In the genomic region with DNA sequence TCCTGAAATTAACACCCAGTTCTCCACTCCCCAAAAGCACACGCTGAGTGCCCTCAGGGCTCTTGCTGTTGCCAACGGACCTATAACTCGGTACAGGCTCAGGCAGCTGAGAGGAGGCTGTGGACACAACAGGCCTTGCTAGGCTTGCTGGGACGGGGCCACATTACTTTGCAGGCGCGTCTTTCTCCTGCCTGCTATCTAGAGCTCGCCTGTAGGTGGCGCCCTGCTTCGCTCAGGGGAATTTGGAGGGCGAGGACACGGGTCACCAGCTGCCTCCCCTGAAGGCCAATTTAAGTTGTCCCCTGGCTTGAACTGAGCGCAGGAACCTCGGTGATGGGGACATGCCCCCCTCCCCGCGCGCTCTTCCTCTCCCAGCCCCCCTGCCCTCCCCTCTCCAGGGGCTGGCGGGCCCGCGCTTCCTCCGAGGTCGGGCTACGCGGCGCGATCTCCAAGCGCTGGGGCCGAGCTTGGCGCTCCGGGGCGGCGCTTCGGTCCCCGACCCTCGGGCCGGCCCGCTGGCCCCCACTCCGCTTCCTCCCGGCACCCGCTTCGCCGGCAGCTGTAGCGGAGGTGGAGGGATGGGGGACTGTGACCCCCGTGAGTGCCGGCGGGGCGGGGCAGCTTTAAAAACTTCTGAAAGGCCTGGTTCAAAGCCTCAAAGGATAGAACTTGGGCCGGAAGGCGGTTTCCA, we compare ENCODE assay signal across 8 cellular contexts. TPM values are rescaled to one million over a fixed set of nuclear protein-coding genes. Genes with fewer than 3 reads are reported as not detected.
A peak's percentile ranks its signal among the peaks of the same experiment; 100 is the strongest.
DNase-seq lines count a peak whose midpoint lies in the region; ATAC-seq, FAIRE-seq and TF ChIP-seq lines count a peak whose summit lies in the region.

No MANE protein-coding gene starts in this region.

- POLR2A ChIA-PET in A549 (lab: Yijun Ruan, JAX) = interaction anchor here (0.8 to 1.9 kb wide), 5 partner anchors 28 to 538 kb away, joined by 3 to 9 read pairs (median 6); a partner anchor contains a TSS
- POLR2A ChIA-PET in activated CD4-positive, alpha-beta T cell treated with anti-CD3 and anti-CD28 coated beads, Interleukin-2, amount 10 ng/mL, durations not matched to agents 7 days and 5 days (lab: Charles Lee) = interaction anchor here (1.1 kb wide), 2 partner anchors 28 to 485 kb away, joined by 4 read pairs; no protein-coding TSS in a partner anchor

- peak overlapping the region; percentile 91 to 95 for H3K27ac ChIP-seq in A549

- H3K27me3 Mint-ChIP-seq in activated CD4-positive, alpha-beta T cell treated with anti-CD3 and anti-CD28 coated beads, Interleukin-2, amount 10 ng/mL, durations not matched to agents 7 days and 5 days = peaks cover 51% of the 10 kb centered on the region

- peaks cover 17% of the 10 kb centered on the region; the same call in 2 of the 3 replicates for H3K4me1 ChIP-seq in A549

- H3K4me3 ChIP-seq in A549 = peak overlapping the region; percentile 83

- no peak for TF ChIP-seq EP300 in A549 (IDR thresholded peaks at IDR 0.05)

- H3K36me3 Mint-ChIP-seq in activated CD4-positive, alpha-beta T cell treated with anti-CD3 and anti-CD28 coated beads, Interleukin-2, amount 10 ng/mL, durations not matched to agents 7 days and 5 days (ENCODE audit: low read depth) = no peaks in the 10 kb centered on the region

- H3K4me2 ChIP-seq in A549 = peak overlapping the region; percentile 70

- peak; percentile 14; the same call in 1 of the 2 replicates for TF ChIP-seq POLR2A in A549 (IDR thresholded peaks at IDR 0.05; ENCODE audit: low read length)

- WGBS in A549 (ENCODE audit: missing lambda C conversion rate) = 3% methylated on average over 6 of the region's 48 CpGs

- peak; percentile 80 to 86 for DNase-seq in A549 (ENCODE audit: low read depth in 1 of 2, low spot score in 1 of 2)
- peak; percentile 22 for DNase-seq in NCI-H524 treated with DMSO at 0.1 percent for 48 hours (lab: John Stamatoyannopoulos, UW)
- peak; percentile 87 for DNase-seq in activated CD4-positive, alpha-beta T cell treated with anti-CD3 and anti-CD28 coated beads, Interleukin-2, amount 10 ng/mL, durations not matched to agents 7 days and 5 days
- peak; percentile 79 for DNase-seq in dedifferentiated amniotic fluid mesenchymal stem cell (ENCODE audit: extremely low spot score)
- DNase-seq in left lobe of liver (ENCODE audit: low spot score) = peak; percentile 96
- peak; percentile 86 for DNase-seq in stimulated activated CD4-positive, alpha-beta T cell treated with anti-CD3 and anti-CD28 coated beads, Interleukin-1b, Interleukin-23, amount 100 ng/mL, for 48 hours

- TF ChIP-seq CTCF in A549 (IDR thresholded peaks at IDR 0.05) = peak; percentile 76

- H3K9me3 Mint-ChIP-seq in activated CD4-positive, alpha-beta T cell treated with anti-CD3 and anti-CD28 coated beads, Interleukin-2, amount 10 ng/mL, durations not matched to agents 7 days and 5 days = no peaks in the 10 kb centered on the region

- no peaks in the 10 kb centered on the region for H3K9me3 ChIP-seq in A549

- peak overlapping the region; percentile 70 for H3K4me3 Mint-ChIP-seq in activated CD4-positive, alpha-beta T cell treated with anti-CD3 and anti-CD28 coated beads, Interleukin-2, amount 10 ng/mL, durations not matched to agents 7 days and 5 days

- CTCF ChIA-PET in A549 (lab: Yijun Ruan, JAX) = interaction anchor here (0.6 to 3.9 kb wide), 43 partner anchors 10 to 1078 kb away, joined by 3 to 32 read pairs (median 4); no protein-coding TSS in a partner anchor
- CTCF ChIA-PET in activated CD4-positive, alpha-beta T cell treated with anti-CD3 and anti-CD28 coated beads, Interleukin-2, amount 10 ng/mL, durations not matched to agents 7 days and 5 days (lab: Charles Lee) = interaction anchor here (0.5 to 3.4 kb wide), 34 partner anchors 10 to 802 kb away, joined by 3 to 17 read pairs (median 3); a partner anchor contains a TSS

- peak; percentile 78 to 80 for TF ChIP-seq RAD21 in A549 (conservative IDR thresholded peaks at IDR 0.05 in 1 of 2, IDR thresholded peaks at IDR 0.05 in 1 of 2)

- FAIRE-seq in A549 (lab: Jason Lieb, UNC) = no peak

- no peak overlapping the region for H3K27ac Mint-ChIP-seq in activated CD4-positive, alpha-beta T cell treated with anti-CD3 and anti-CD28 coated beads, Interleukin-2, amount 10 ng/mL, durations not matched to agents 7 days and 5 days

- peaks cover 26% of the 10 kb centered on the region for H3K4me1 Mint-ChIP-seq in activated CD4-positive, alpha-beta T cell treated with anti-CD3 and anti-CD28 coated beads, Interleukin-2, amount 10 ng/mL, durations not matched to agents 7 days and 5 days

- ATAC-seq in A549 (peak; percentile 82 to 87), GM18868 (IDR thresholded peaks at IDR 0.05; ENCODE audit: unreplicated experiment) (peak; percentile 81), HG03196 (IDR thresholded peaks at IDR 0.05; ENCODE audit: unreplicated experiment) (peak; percentile 70), left lobe of liver (peak; percentile 90)

TF ChIP-seq in A549, 52 proteins besides CTCF, POLR2A, EP300 and RAD21:
- TF ChIP-seq HOXB5 (CRISPR knock-in tag; IDR thresholded peaks at IDR 0.05) = no peak
- TF ChIP-seq SMC3 (IDR thresholded peaks at IDR 0.05) = peak; percentile 75
- TF ChIP-seq, protein P1, sequence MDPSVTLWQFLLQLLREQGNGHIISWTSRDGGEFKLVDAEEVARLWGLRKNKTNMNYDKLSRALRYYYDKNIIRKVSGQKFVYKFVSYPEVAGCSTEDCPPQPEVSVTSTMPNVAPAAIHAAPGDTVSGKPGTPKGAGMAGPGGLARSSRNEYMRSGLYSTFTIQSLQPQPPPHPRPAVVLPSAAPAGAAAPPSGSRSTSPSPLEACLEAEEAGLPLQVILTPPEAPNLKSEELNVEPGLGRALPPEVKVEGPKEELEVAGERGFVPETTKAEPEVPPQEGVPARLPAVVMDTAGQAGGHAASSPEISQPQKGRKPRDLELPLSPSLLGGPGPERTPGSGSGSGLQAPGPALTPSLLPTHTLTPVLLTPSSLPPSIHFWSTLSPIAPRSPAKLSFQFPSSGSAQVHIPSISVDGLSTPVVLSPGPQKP (IDR thresholded peaks at IDR 0.05; ENCODE audit: low read depth, low read length) = no peak
- no peak for TF ChIP-seq FOSB (CRISPR knock-in tag; IDR thresholded peaks at IDR 0.05)
- no peak for TF ChIP-seq CEBPB (IDR thresholded peaks at IDR 0.05)
- TF ChIP-seq, protein P2, sequence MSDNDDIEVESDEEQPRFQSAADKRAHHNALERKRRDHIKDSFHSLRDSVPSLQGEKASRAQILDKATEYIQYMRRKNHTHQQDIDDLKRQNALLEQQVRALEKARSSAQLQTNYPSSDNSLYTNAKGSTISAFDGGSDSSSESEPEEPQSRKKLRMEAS (IDR thresholded peaks at IDR 0.05) = peak; percentile 48; the same call in 1 of the 2 replicates
- TF ChIP-seq PHF8 (IDR thresholded peaks at IDR 0.05; ENCODE audit: borderline replicate concordance, low read depth) = peak; percentile 40; the same call in 1 of the 2 replicates
TF ChIP-seq in A549: peak in this region for 3.

RNA-seq across cellular contexts. Expression of a gene that starts 32.4 kb away (rescaled TPM):
- polyA plus RNA-seq in A549 (2011; rRNA removed) = 21.3 and 25.8 TPM in 2 replicates
- polyA plus RNA-seq in A549 (2012; cell fraction: cytosol; rRNA removed) = 7.6 and 9.7 TPM in 2 replicates
- 6.6 and 9.0 TPM in 2 replicates for polyA plus RNA-seq in A549 (2012; cell fraction: nucleus; rRNA removed)
- 6.5 to 6.7 TPM (median 6.7 TPM) in 3 replicates for polyA plus RNA-seq in A549 (2017; fragmentation: RNase III; extraction: RNeasy Plus Mini Kit Qiagen cat#74134 plus additional on column Dnase treatment)
- 91.4 and 115 TPM in 2 replicates for polyA minus RNA-seq in A549 (2011; rRNA and poly(A)+ RNA removed)
- total RNA-seq in activated CD4-positive, alpha-beta T cell treated with anti-CD3 and anti-CD28 coated beads, Interleukin-2, amount 10 ng/mL, durations not matched to agents 7 days and 5 days = 1 to 10 TPM in 1 of 2 experiments, under 1 TPM in 1; 0.97 to 1.6 TPM
- total RNA-seq in left lobe of liver = 69.9 TPM

Comparison
In these comparisons a context has a peak if more than half of its experiments do, and no peak if none do; other contexts are left out.
1. Peak in every context shown above with its lines: DNase-seq, ATAC-seq, H3K4me3 ChIP-seq and H3K27ac ChIP-seq.
2. DNase-seq: peak in every context shown above with its lines; median percentile 96 in left lobe of liver; 87 in activated CD4-positive, alpha-beta T cell treated with anti-CD3 and anti-CD28 coated beads, Interleukin-2, amount 10 ng/mL, durations not matched to agents 7 days and 5 days; 86 in stimulated activated CD4-positive, alpha-beta T cell treated with anti-CD3 and anti-CD28 coated beads, Interleukin-1b, Interleukin-23, amount 100 ng/mL, for 48 hours; 83 in A549; 79 in dedifferentiated amniotic fluid mesenchymal stem cell; 22 in NCI-H524 treated with DMSO at 0.1 percent for 48 hours.
3. RNA of a gene that starts 32.4 kb away (total RNA-seq): 69.9 TPM in left lobe of liver (single experiment); 0.97 to 1.6 TPM in activated CD4-positive, alpha-beta T cell treated with anti-CD3 and anti-CD28 coated beads, Interleukin-2, amount 10 ng/mL, durations not matched to agents 7 days and 5 days; every median in the first group is over 10 times any median in the second.